Comparison of ENCODE assay signal across 1 cellular context in genomic region chr12:123614531-123614930, GRCh38.
TF ChIP-seq lines count a peak whose summit lies in the region.

No MANE protein-coding gene starts in this region.

TF ChIP-seq in SK-N-SH, 30 proteins besides CTCF, POLR2A, EP300 and RAD21:
- TF ChIP-seq GATA2 (CRISPR knock-in tag; IDR thresholded peaks at IDR 0.05): no peak
- 0 out of 2 replicates have a peak, but pooled peaks have one; percentile 7 for TF ChIP-seq FOSL2 (IDR thresholded peaks at IDR 0.05; ENCODE audit: borderline replicate concordance, low read depth)
